Comparison of ENCODE assay signal across 26 cellular contexts in the genomic region with DNA sequence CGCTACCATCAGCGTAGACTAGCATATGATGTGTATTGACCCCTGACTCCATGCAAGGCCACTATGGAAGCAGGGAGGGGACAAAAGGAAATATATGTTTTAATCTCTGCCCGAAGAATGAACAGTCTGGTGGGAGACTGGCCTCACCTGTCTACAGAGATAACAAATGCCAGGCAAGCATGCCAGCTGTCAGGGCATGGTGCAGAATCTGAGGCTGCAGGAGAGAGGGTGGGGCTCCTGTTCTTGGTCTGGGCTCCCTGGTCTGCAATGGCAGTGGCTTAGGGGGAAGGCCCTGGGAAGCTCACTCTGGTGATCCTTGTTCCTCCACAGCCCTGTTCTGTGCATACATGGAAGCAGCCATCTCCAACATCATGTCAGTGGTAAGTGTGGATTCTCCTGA. TPM values are rescaled to one million over a fixed set of nuclear protein-coding genes. Genes with fewer than 3 reads are reported as not detected.
"Had no signal": no experiment of that assay in that cellular context is flagged by ENCODE, and none has a peak within 500 bp of the region (broad histone marks: within the 10 kb centered on the region; RNA-seq: fewer than 3 reads in every experiment).

No MANE protein-coding gene starts in this region.

- H3K9me3 Mint-ChIP-seq: effector memory CD8-positive, alpha-beta T cell; neural progenitor cell; stimulated activated naive B cell treated with anti-CD40 and anti-IgM and Interleukin-4, amounts not matched to agents 10 μg/mL and 1 μg/mL and 100 μg/mL, for 72 hours; stimulated activated naive CD8-positive, alpha-beta T cell treated with anti-CD3 and anti-CD28 coated beads, Interleukin-15, Interleukin-2, amounts not matched to agents 100 ng/mL and 50 ng/mL, for 24 hours had no signal

- H3K4me3 ChIP-seq: heart right ventricle, neural progenitor cell, thoracic aorta, transverse colon had no signal

- H3K27ac ChIP-seq: foreskin keratinocyte, heart right ventricle, neural progenitor cell, parathyroid adenoma, transverse colon had no signal

- H3K27me3 Mint-ChIP-seq: stimulated activated naive CD8-positive, alpha-beta T cell treated with anti-CD3 and anti-CD28 coated beads, Interleukin-15, Interleukin-2, amounts not matched to agents 100 ng/mL and 50 ng/mL, for 24 hours had no signal

- H3K4me1 ChIP-seq: foreskin keratinocyte, neural progenitor cell, parathyroid adenoma had no signal

- H3K4me3 Mint-ChIP-seq: effector memory CD8-positive, alpha-beta T cell; naive B cell; nephron; neural progenitor cell; stimulated activated naive B cell treated with anti-CD40 and anti-IgM and Interleukin-4, amounts not matched to agents 10 μg/mL and 1 μg/mL and 100 μg/mL, for 72 hours; stimulated activated naive CD8-positive, alpha-beta T cell treated with anti-CD3 and anti-CD28 coated beads, Interleukin-15, Interleukin-2, amounts not matched to agents 100 ng/mL and 50 ng/mL, for 24 hours had no signal

- H3K9ac ChIP-seq: neural progenitor cell, parathyroid adenoma had no signal

- H3K4me1 Mint-ChIP-seq: naive B cell; stimulated activated naive B cell treated with anti-CD40 and anti-IgM and Interleukin-4, amounts not matched to agents 10 μg/mL and 1 μg/mL and 100 μg/mL, for 72 hours had no signal

- H3K36me3 Mint-ChIP-seq: naive B cell; neural progenitor cell; stimulated activated naive B cell treated with anti-CD40 and anti-IgM and Interleukin-4, amounts not matched to agents 10 μg/mL and 1 μg/mL and 100 μg/mL, for 72 hours had no signal

- H3K27ac Mint-ChIP-seq: effector memory CD8-positive, alpha-beta T cell; nephron; neural progenitor cell; progenitor cell of endocrine pancreas; stimulated activated naive B cell treated with anti-CD40 and anti-IgM and Interleukin-4, amounts not matched to agents 10 μg/mL and 1 μg/mL and 100 μg/mL, for 72 hours; stimulated activated naive CD8-positive, alpha-beta T cell treated with anti-CD3 and anti-CD28 coated beads, Interleukin-15, Interleukin-2, amounts not matched to agents 100 ng/mL and 50 ng/mL, for 24 hours had no signal

- DNase-seq: caudate nucleus; cerebellar nuclear complex; cortex of kidney; effector memory CD8-positive, alpha-beta T cell; foreskin keratinocyte; glutamatergic neuron; heart right ventricle; hippocampal formation; kidney glomerular epithelial cell; mesendoderm; naive B cell; stimulated activated CD4-positive, alpha-beta T cell treated with anti-CD3 and anti-CD28 coated beads, Interleukin-2, amount 100 ng/mL, for 24 hours; stimulated activated CD4-positive, alpha-beta T cell treated with anti-CD3 and anti-CD28 coated beads, Interleukin-4, amount 100 ng/mL, for 24 hours; stimulated activated naive B cell treated with anti-CD40 and anti-IgM and Interleukin-4, amounts not matched to agents 10 μg/mL and 1 μg/mL and 100 μg/mL, for 72 hours; transverse colon had no signal

- H3K9me3 ChIP-seq: transverse colon had no signal

- H3K36me3 ChIP-seq: heart right ventricle, neural progenitor cell, thoracic aorta, transverse colon had no signal

- H3K27me3 ChIP-seq: foreskin keratinocyte, heart right ventricle, neural progenitor cell, transverse colon had no signal

- ATAC-seq: effector memory CD8-positive, alpha-beta T cell; foreskin keratinocyte; stimulated activated naive B cell treated with anti-CD40 and anti-IgM and Interleukin-4, amounts not matched to agents 10 μg/mL and 1 μg/mL and 100 μg/mL, for 72 hours had no signal

RNA-seq across cellular contexts. Expression of a gene that starts 27.5 kb away (rescaled TPM):
- total RNA-seq: bronchial epithelial cell, dermis microvascular lymphatic vessel endothelial cell, foreskin keratinocyte, liver, lung microvascular endothelial cell, transverse colon had no signal
- polyA plus RNA-seq: foreskin keratinocyte, urinary bladder had no signal
